ENCODE assay signal across 1 cellular context in genomic region chr1:8598783-8599182, GRCh38.
TF ChIP-seq lines count a peak whose summit lies in the region.

No MANE protein-coding gene starts in this region.

TF ChIP-seq in GM23338, 12 proteins besides CTCF, POLR2A, EP300 and RAD21 (continued from another document):
- TF ChIP-seq REST (IDR thresholded peaks at IDR 0.05; ENCODE audit: unreplicated experiment) (no peak), CREB1 (CRISPR knock-in tag; IDR thresholded peaks at IDR 0.05; ENCODE audit: low read depth) (no peak)
